1 cellular context compared by ENCODE assay signal in the genomic region with DNA sequence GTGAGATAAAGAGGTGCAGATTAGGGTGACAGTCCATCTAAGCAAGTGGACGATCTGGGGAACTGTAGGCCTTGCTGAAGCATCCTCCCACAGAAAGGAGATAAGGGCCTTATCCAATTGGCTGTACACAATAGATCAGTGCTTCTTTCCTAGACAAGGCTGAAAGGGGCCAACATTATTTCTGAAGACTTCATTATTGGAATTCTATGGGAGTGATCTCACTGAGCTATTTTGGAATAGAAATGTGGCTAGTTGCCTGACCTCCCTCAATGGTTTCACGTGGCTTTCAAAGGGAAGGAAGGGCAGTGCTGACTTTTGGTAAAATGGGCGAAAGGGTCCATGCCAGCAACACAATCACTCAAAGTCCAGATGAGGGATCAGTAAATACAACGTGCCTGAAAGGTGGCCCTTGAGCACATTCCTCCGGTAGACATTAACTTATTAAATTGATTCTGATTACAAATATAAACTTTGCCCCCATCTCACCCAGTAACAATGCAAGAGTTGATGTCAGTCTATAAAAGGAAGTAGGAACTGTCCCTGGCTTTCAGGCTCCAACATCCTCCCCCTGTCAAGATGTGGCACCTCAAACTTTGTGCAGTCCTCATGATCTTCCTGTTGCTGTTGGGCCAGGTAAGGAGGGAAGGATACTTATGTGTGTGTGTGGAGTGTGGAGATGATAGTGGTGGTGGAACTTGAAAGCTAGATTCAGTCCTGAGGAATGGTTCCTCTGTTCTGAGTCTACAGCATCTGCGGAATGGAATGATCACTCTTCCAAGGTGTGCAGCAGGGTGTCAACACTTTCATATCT.
TF ChIP-seq lines count a peak whose summit lies in the region.

A gene with protein sequence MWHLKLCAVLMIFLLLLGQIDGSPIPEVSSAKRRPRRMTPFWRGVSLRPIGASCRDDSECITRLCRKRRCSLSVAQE (plus strand): TSS at position 550 of the 811 bp plus-strand sequence. CDS start 27 bp downstream, at position 577.

TF ChIP-seq in K562, 482 proteins besides CTCF, POLR2A, EP300 and RAD21 (continued from another document):
- TF ChIP-seq, protein P1, sequence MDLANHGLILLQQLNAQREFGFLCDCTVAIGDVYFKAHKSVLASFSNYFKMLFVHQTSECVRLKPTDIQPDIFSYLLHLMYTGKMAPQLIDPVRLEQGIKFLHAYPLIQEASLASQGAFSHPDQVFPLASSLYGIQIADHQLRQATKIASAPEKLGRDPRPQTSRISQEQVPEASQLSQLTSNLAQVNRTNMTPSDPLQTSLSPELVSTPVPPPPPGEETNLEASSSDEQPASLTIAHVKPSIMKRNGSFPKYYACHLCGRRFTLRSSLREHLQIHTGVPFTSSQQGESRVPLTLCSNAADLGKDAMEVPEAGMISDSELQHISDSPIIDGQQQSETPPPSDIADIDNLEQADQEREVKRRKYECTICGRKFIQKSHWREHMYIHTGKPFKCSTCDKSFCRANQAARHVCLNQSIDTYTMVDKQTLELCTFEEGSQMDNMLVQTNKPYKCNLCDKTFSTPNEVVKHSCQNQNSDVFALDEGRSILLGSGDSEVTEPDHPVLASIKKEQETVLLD (IDR thresholded peaks at IDR 0.05) = no peak
- TF ChIP-seq THRAP3 (IDR thresholded peaks at IDR 0.05; ENCODE audit: borderline replicate concordance) = no peak
- no peak for TF ChIP-seq BRF1 (IDR thresholded peaks at IDR 0.05; ENCODE audit: borderline replicate concordance, extremely low read depth, insufficient read length)
- TF ChIP-seq HDAC2 (IDR thresholded peaks at IDR 0.05) = peak; percentile 56; the same call in 1 of the 2 replicates
- TF ChIP-seq U2AF1 (optimal IDR thresholded peaks at IDR 0.05; ENCODE audit: low read depth, low read length) = no peak
- no peak for TF ChIP-seq MED1 (CRISPR knock-in tag; IDR thresholded peaks at IDR 0.05; ENCODE audit: borderline replicate concordance)
- peak; percentile 31 for TF ChIP-seq RBM22 (IDR thresholded peaks at IDR 0.05; ENCODE audit: low read depth, low read length, poor library complexity, severe bottlenecking)
- peak; percentile 55; the same call in 1 of the 2 replicates for TF ChIP-seq SUPT5H (IDR thresholded peaks at IDR 0.05)
- TF ChIP-seq, protein P2, sequence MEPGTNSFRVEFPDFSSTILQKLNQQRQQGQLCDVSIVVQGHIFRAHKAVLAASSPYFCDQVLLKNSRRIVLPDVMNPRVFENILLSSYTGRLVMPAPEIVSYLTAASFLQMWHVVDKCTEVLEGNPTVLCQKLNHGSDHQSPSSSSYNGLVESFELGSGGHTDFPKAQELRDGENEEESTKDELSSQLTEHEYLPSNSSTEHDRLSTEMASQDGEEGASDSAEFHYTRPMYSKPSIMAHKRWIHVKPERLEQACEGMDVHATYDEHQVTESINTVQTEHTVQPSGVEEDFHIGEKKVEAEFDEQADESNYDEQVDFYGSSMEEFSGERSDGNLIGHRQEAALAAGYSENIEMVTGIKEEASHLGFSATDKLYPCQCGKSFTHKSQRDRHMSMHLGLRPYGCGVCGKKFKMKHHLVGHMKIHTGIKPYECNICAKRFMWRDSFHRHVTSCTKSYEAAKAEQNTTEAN (CRISPR knock-in tag; IDR thresholded peaks at IDR 0.05) = no peak
- peak; percentile 27; the same call in 1 of the 2 replicates for TF ChIP-seq SMARCA4 (IDR thresholded peaks at IDR 0.05)
- TF ChIP-seq NFE2L1 (tag; IDR thresholded peaks at IDR 0.05; ENCODE audit: borderline replicate concordance, low read depth) = no peak
- TF ChIP-seq ELF2 (CRISPR knock-in tag; IDR thresholded peaks at IDR 0.05) = peak; percentile 39; the same call in 1 of the 2 replicates
- TF ChIP-seq, protein P3, sequence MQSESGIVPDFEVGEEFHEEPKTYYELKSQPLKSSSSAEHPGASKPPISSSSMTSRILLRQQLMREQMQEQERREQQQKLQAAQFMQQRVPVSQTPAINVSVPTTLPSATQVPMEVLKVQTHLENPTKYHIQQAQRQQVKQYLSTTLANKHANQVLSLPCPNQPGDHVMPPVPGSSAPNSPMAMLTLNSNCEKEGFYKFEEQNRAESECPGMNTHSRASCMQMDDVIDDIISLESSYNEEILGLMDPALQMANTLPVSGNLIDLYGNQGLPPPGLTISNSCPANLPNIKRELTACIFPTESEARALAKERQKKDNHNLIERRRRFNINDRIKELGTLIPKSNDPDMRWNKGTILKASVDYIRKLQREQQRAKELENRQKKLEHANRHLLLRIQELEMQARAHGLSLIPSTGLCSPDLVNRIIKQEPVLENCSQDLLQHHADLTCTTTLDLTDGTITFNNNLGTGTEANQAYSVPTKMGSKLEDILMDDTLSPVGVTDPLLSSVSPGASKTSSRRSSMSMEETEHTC (IDR thresholded peaks at IDR 0.05) = no peak
- no peak for TF ChIP-seq ZNF282 (CRISPR knock-in tag; IDR thresholded peaks at IDR 0.05)
- TF ChIP-seq ZNF584 (CRISPR knock-in tag; IDR thresholded peaks at IDR 0.05; ENCODE audit: low read depth) = no peak
- peak; percentile 79; the same call in 1 of the 2 replicates for TF ChIP-seq MECOM (CRISPR knock-in tag; IDR thresholded peaks at IDR 0.05)
- TF ChIP-seq, protein P4, sequence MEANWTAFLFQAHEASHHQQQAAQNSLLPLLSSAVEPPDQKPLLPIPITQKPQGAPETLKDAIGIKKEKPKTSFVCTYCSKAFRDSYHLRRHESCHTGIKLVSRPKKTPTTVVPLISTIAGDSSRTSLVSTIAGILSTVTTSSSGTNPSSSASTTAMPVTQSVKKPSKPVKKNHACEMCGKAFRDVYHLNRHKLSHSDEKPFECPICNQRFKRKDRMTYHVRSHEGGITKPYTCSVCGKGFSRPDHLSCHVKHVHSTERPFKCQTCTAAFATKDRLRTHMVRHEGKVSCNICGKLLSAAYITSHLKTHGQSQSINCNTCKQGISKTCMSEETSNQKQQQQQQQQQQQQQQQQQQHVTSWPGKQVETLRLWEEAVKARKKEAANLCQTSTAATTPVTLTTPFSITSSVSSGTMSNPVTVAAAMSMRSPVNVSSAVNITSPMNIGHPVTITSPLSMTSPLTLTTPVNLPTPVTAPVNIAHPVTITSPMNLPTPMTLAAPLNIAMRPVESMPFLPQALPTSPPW (CRISPR knock-in tag; IDR thresholded peaks at IDR 0.05) = 0 out of 2 replicates have a peak, but pooled peaks have one; percentile 3
- TF ChIP-seq YY1 (IDR thresholded peaks at IDR 0.05; ENCODE audit: borderline replicate concordance in 1 of 3, control insufficient read depth in 1 of 3, extremely low read depth in 1 of 3, insufficient read depth in 3 of 3, insufficient read length in 1 of 3, insufficient replicate concordance in 2 of 3, low read depth in 1 of 3, low read length in 2 of 3) = no peak
- TF ChIP-seq CTBP1 (IDR thresholded peaks at IDR 0.05; ENCODE audit: borderline replicate concordance) = peak; percentile 86
- TF ChIP-seq SP2 (IDR thresholded peaks at IDR 0.05; ENCODE audit: extremely low read depth, low read depth, low read length, poor library complexity, severe bottlenecking) = no peak
- TF ChIP-seq C11orf30 (IDR thresholded peaks at IDR 0.05; ENCODE audit: low read depth) = no peak
- TF ChIP-seq TCF3 (CRISPR knock-in tag; IDR thresholded peaks at IDR 0.05) = peak; percentile 61
- TF ChIP-seq, protein P5, sequence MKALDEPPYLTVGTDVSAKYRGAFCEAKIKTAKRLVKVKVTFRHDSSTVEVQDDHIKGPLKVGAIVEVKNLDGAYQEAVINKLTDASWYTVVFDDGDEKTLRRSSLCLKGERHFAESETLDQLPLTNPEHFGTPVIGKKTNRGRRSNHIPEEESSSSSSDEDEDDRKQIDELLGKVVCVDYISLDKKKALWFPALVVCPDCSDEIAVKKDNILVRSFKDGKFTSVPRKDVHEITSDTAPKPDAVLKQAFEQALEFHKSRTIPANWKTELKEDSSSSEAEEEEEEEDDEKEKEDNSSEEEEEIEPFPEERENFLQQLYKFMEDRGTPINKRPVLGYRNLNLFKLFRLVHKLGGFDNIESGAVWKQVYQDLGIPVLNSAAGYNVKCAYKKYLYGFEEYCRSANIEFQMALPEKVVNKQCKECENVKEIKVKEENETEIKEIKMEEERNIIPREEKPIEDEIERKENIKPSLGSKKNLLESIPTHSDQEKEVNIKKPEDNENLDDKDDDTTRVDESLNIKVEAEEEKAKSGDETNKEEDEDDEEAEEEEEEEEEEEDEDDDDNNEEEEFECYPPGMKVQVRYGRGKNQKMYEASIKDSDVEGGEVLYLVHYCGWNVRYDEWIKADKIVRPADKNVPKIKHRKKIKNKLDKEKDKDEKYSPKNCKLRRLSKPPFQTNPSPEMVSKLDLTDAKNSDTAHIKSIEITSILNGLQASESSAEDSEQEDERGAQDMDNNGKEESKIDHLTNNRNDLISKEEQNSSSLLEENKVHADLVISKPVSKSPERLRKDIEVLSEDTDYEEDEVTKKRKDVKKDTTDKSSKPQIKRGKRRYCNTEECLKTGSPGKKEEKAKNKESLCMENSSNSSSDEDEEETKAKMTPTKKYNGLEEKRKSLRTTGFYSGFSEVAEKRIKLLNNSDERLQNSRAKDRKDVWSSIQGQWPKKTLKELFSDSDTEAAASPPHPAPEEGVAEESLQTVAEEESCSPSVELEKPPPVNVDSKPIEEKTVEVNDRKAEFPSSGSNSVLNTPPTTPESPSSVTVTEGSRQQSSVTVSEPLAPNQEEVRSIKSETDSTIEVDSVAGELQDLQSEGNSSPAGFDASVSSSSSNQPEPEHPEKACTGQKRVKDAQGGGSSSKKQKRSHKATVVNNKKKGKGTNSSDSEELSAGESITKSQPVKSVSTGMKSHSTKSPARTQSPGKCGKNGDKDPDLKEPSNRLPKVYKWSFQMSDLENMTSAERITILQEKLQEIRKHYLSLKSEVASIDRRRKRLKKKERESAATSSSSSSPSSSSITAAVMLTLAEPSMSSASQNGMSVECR (CRISPR knock-in tag; IDR thresholded peaks at IDR 0.05) = no peak
- TF ChIP-seq, protein P6, sequence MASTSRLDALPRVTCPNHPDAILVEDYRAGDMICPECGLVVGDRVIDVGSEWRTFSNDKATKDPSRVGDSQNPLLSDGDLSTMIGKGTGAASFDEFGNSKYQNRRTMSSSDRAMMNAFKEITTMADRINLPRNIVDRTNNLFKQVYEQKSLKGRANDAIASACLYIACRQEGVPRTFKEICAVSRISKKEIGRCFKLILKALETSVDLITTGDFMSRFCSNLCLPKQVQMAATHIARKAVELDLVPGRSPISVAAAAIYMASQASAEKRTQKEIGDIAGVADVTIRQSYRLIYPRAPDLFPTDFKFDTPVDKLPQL (IDR thresholded peaks at IDR 0.05; ENCODE audit: extremely low read depth, insufficient read length) = no peak
- no peak for TF ChIP-seq IFI16 (CRISPR knock-in tag; IDR thresholded peaks at IDR 0.05)
- no peak for TF ChIP-seq EZH2 (IDR thresholded peaks at IDR 0.05; ENCODE audit: borderline replicate concordance, low read depth, low read length)
- TF ChIP-seq SRF (CRISPR knock-in tag; IDR thresholded peaks at IDR 0.05) = no peak
- TF ChIP-seq LCOR (CRISPR knock-in tag; IDR thresholded peaks at IDR 0.05) = no peak
- TF ChIP-seq GATA2 (CRISPR knock-in tag; IDR thresholded peaks at IDR 0.05) = peak; percentile 73
- no peak for TF ChIP-seq KDM2B (CRISPR knock-in tag; IDR thresholded peaks at IDR 0.05)
- no peak for TF ChIP-seq CSDE1 (IDR thresholded peaks at IDR 0.05)
- no peak for TF ChIP-seq ARNT (IDR thresholded peaks at IDR 0.05)
- no peak for TF ChIP-seq ZBED1 (IDR thresholded peaks at IDR 0.05)
- no peak for TF ChIP-seq STAT5A (IDR thresholded peaks at IDR 0.05; ENCODE audit: borderline replicate concordance, low read length)
- TF ChIP-seq ZFP1 (CRISPR knock-in tag; IDR thresholded peaks at IDR 0.05) = no peak
- peak; percentile 25; the same call in 1 of the 2 replicates for TF ChIP-seq DPF2 (IDR thresholded peaks at IDR 0.05)
- TF ChIP-seq ZNF146 (CRISPR knock-in tag; IDR thresholded peaks at IDR 0.05; ENCODE audit: unreplicated experiment) = no peak
- no peak for TF ChIP-seq ZNF316 (IDR thresholded peaks at IDR 0.05)
- TF ChIP-seq SMAD3 (CRISPR knock-in tag; conservative IDR thresholded peaks at IDR 0.05) = no peak
- TF ChIP-seq, protein P7, sequence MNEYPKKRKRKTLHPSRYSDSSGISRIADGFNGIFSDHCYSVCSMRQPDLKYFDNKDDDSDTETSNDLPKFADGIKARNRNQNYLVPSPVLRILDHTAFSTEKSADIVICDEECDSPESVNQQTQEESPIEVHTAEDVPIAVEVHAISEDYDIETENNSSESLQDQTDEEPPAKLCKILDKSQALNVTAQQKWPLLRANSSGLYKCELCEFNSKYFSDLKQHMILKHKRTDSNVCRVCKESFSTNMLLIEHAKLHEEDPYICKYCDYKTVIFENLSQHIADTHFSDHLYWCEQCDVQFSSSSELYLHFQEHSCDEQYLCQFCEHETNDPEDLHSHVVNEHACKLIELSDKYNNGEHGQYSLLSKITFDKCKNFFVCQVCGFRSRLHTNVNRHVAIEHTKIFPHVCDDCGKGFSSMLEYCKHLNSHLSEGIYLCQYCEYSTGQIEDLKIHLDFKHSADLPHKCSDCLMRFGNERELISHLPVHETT (CRISPR knock-in tag; conservative IDR thresholded peaks at IDR 0.05 in 1 of 2, IDR thresholded peaks at IDR 0.05 in 1 of 2) = no peak
- no peak for TF ChIP-seq CHCHD3 (CRISPR knock-in tag; IDR thresholded peaks at IDR 0.05)
- no peak for TF ChIP-seq RFX5 (IDR thresholded peaks at IDR 0.05; ENCODE audit: low read depth, low read length)
- no peak for TF ChIP-seq CEBPB (tag; IDR thresholded peaks at IDR 0.05)
- no peak for TF ChIP-seq EP400 (IDR thresholded peaks at IDR 0.05)
- TF ChIP-seq, protein P8, sequence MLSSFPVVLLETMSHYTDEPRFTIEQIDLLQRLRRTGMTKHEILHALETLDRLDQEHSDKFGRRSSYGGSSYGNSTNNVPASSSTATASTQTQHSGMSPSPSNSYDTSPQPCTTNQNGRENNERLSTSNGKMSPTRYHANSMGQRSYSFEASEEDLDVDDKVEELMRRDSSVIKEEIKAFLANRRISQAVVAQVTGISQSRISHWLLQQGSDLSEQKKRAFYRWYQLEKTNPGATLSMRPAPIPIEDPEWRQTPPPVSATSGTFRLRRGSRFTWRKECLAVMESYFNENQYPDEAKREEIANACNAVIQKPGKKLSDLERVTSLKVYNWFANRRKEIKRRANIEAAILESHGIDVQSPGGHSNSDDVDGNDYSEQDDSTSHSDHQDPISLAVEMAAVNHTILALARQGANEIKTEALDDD (IDR thresholded peaks at IDR 0.05) = no peak
- no peak for TF ChIP-seq MAFG (tag; conservative IDR thresholded peaks at IDR 0.05)
- TF ChIP-seq PTRF (tag; IDR thresholded peaks at IDR 0.05) = no peak
- TF ChIP-seq TAL1 (IDR thresholded peaks at IDR 0.05) = no peak
- TF ChIP-seq HOXB6 (CRISPR knock-in tag; IDR thresholded peaks at IDR 0.05; ENCODE audit: borderline replicate concordance) = no peak
- no peak for TF ChIP-seq ADNP (tag; IDR thresholded peaks at IDR 0.05)
- no peak for TF ChIP-seq TARDBP (IDR thresholded peaks at IDR 0.05)
- TF ChIP-seq SRSF1 (IDR thresholded peaks at IDR 0.05; ENCODE audit: low read depth, low read length) = no peak
- TF ChIP-seq RHOXF2B (CRISPR knock-in tag; conservative IDR thresholded peaks at IDR 0.05) = no peak
- TF ChIP-seq NUFIP1 (IDR thresholded peaks at IDR 0.05; ENCODE audit: partially characterized antibody) = no peak
- no peak for TF ChIP-seq CHD2 (IDR thresholded peaks at IDR 0.05; ENCODE audit: low read depth, low read length)
TF ChIP-seq in K562: peak in this region for 22.
